ENCODE assay signal across 27 cellular contexts in the genomic region with DNA sequence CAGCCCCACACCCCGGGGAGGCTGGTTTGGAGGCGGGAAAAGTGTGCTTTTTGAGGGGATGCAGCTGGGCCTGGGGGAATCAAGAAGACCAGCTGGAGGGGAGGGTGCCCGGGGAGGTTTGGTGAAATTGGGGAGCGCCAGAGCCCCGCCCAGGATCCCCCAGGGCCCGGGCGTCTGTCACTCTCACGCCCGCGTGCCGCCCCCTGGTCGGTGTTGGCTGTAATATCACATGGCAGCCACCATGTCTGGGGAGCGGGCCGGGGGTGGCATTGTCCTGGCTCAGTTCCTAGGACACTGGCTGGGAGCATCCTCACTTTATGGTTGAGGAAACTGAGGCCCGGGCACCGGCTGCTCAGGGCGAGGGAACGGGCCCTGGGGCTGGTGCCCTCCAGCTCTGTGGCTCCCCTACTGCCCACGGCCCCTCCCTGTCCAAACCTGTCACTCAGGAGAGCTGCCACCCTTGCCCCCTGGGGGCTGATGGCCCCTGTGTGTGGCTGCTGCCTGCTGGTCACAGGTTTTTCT.
"Had no signal": no experiment of that assay in that cellular context is flagged by ENCODE, and none has a peak within 500 bp of the region (broad histone marks: within the 10 kb centered on the region; RNA-seq: fewer than 3 reads in every experiment).

No MANE protein-coding gene starts in this region.

- H3K4me1 Mint-ChIP-seq: activated naive CD8-positive, alpha-beta T cell treated with anti-CD3 and anti-CD28 coated beads, Interleukin-2, amount 10 ng/mL, durations not matched to agents 7 days and 5 days had no signal

- H3K9me3 ChIP-seq: colonic mucosa, heart right ventricle, lower lobe of right lung, mucosa of descending colon, right lobe of liver, thoracic aorta, upper lobe of left lung had no signal

- H3K9me3 Mint-ChIP-seq: activated naive CD4-positive, alpha-beta T cell treated with anti-CD3 and anti-CD28 coated beads for 36 hours; activated naive CD8-positive, alpha-beta T cell treated with anti-CD3 and anti-CD28 coated beads, Interleukin-2, amount 10 ng/mL, durations not matched to agents 7 days and 5 days; activated T-cell treated with anti-CD3 and anti-CD28 coated beads, Interleukin-2, amount 50 U/mL, for 72 hours; endodermal cell; nephron progenitor cell; stimulated activated naive B cell treated with anti-CD40 and anti-IgM and Interleukin-4, amounts not matched to agents 10 μg/mL and 1 μg/mL and 100 μg/mL, for 72 hours; T-helper 1 cell treated with Interleukin-12 subunit alpha and Interleukin-12 subunit beta and Interleukin-4 antibody, amounts not matched to agents 30 μg/mL and 1 μg/mL, for 36 hours had no signal

- H3K4me3 ChIP-seq: colonic mucosa, dorsolateral prefrontal cortex, heart right ventricle, lower lobe of right lung, mucosa of descending colon, right lobe of liver, thoracic aorta, upper lobe of left lung had no signal

- H3K27me3 ChIP-seq: colonic mucosa, right lobe of liver, upper lobe of left lung had no signal

- H3K4me1 ChIP-seq: colonic mucosa, heart right ventricle, lower lobe of right lung, right lobe of liver, upper lobe of left lung had no signal

- H3K27ac ChIP-seq: colonic mucosa, dorsolateral prefrontal cortex, heart right ventricle, lower lobe of right lung, right lobe of liver, thoracic aorta, upper lobe of left lung had no signal

- DNase-seq: activated CD4-positive, alpha-beta T cell treated with anti-CD3 and anti-CD28 coated beads for 4 hours; activated CD4-positive, alpha-beta T cell treated with anti-CD3 and anti-CD28 coated beads, Interleukin-2, amount 50 U/mL, for 48 hours; activated CD4-positive, CD25-positive, alpha-beta regulatory T cell; activated CD8-positive, alpha-beta memory T cell treated with anti-CD3 and anti-CD28 coated beads, Interleukin-2, amount 50 U/mL, for 48 hours; activated effector memory CD4-positive, alpha-beta T cell treated with Interleukin-2 at 50 U/mL for 16 hours; activated naive CD4-positive, alpha-beta T cell treated with anti-CD3 and anti-CD28 coated beads for 36 hours; activated naive CD8-positive, alpha-beta T cell treated with anti-CD3 and anti-CD28 coated beads, Interleukin-2, amount 10 ng/mL, durations not matched to agents 7 days and 5 days; activated T-cell treated with anti-CD3 and anti-CD28 coated beads, Interleukin-2, amount 50 U/mL, for 72 hours; amniotic stem cell; colonic mucosa; dorsolateral prefrontal cortex; endodermal cell; heart right ventricle; left colon; lower lobe of right lung; mesendoderm; mucosa of descending colon; nephron progenitor cell; posterior cingulate gyrus; right lobe of liver; small intestine; stimulated activated CD4-positive, alpha-beta T cell treated with anti-CD3 and anti-CD28 coated beads, Interleukin-2, amount 100 ng/mL, for 24 hours; stimulated activated naive B cell treated with anti-CD40 and anti-IgM and Interleukin-4, amounts not matched to agents 10 μg/mL and 1 μg/mL and 100 μg/mL, for 72 hours; T1000 had no signal

- H3K4me3 Mint-ChIP-seq: activated naive CD4-positive, alpha-beta T cell treated with anti-CD3 and anti-CD28 coated beads for 36 hours; activated naive CD8-positive, alpha-beta T cell treated with anti-CD3 and anti-CD28 coated beads, Interleukin-2, amount 10 ng/mL, durations not matched to agents 7 days and 5 days; activated T-cell treated with anti-CD3 and anti-CD28 coated beads, Interleukin-2, amount 50 U/mL, for 72 hours; endodermal cell; nephron progenitor cell; stimulated activated naive B cell treated with anti-CD40 and anti-IgM and Interleukin-4, amounts not matched to agents 10 μg/mL and 1 μg/mL and 100 μg/mL, for 72 hours; T-helper 1 cell treated with Interleukin-12 subunit alpha and Interleukin-12 subunit beta and Interleukin-4 antibody, amounts not matched to agents 30 μg/mL and 1 μg/mL, for 36 hours had no signal

- ATAC-seq: activated T-cell treated with anti-CD3 and anti-CD28 coated beads, Interleukin-2, amount 50 U/mL, for 72 hours; heart right ventricle; left colon; lower lobe of right lung; mucosa of descending colon; stimulated activated naive B cell treated with anti-CD40 and anti-IgM and Interleukin-4, amounts not matched to agents 10 μg/mL and 1 μg/mL and 100 μg/mL, for 72 hours had no signal

- H3K27ac Mint-ChIP-seq: activated naive CD4-positive, alpha-beta T cell treated with anti-CD3 and anti-CD28 coated beads for 36 hours; activated naive CD8-positive, alpha-beta T cell treated with anti-CD3 and anti-CD28 coated beads, Interleukin-2, amount 10 ng/mL, durations not matched to agents 7 days and 5 days; activated T-cell treated with anti-CD3 and anti-CD28 coated beads, Interleukin-2, amount 50 U/mL, for 72 hours; endodermal cell; nephron progenitor cell; stimulated activated naive B cell treated with anti-CD40 and anti-IgM and Interleukin-4, amounts not matched to agents 10 μg/mL and 1 μg/mL and 100 μg/mL, for 72 hours; T-helper 1 cell treated with Interleukin-12 subunit alpha and Interleukin-12 subunit beta and Interleukin-4 antibody, amounts not matched to agents 30 μg/mL and 1 μg/mL, for 36 hours had no signal

- H3K36me3 Mint-ChIP-seq: activated naive CD8-positive, alpha-beta T cell treated with anti-CD3 and anti-CD28 coated beads, Interleukin-2, amount 10 ng/mL, durations not matched to agents 7 days and 5 days; stimulated activated naive B cell treated with anti-CD40 and anti-IgM and Interleukin-4, amounts not matched to agents 10 μg/mL and 1 μg/mL and 100 μg/mL, for 72 hours had no signal
